ENCODE assay signal across 1 cellular context in the genomic region with DNA sequence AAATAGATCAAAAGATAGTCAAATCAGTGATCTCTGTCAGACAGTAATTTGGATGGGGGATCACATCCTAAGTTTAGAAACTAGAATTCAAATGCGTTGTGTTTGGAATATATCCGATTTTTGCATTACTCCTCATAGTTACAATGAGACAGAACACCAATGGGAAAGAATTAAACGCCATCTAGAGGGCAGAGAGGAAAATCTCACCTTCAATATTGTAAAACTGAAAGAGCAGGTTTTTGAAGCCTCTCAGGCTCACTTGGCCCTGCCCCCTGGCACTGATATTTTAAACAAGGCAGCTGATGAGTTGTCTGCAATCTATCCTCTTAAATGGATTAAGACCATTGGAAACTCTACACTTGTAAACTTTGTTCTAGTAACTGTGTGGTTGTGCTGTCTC.
TF ChIP-seq lines count a peak whose summit lies in the region.

No MANE protein-coding gene starts in this region.

TF ChIP-seq in WTC11, 78 proteins besides CTCF, POLR2A, EP300 and RAD21 (continued from another document):
- TF ChIP-seq ZNF512 (CRISPR knock-in tag; IDR thresholded peaks at IDR 0.05; ENCODE audit: borderline replicate concordance), result no peak
- TF ChIP-seq, protein P1, sequence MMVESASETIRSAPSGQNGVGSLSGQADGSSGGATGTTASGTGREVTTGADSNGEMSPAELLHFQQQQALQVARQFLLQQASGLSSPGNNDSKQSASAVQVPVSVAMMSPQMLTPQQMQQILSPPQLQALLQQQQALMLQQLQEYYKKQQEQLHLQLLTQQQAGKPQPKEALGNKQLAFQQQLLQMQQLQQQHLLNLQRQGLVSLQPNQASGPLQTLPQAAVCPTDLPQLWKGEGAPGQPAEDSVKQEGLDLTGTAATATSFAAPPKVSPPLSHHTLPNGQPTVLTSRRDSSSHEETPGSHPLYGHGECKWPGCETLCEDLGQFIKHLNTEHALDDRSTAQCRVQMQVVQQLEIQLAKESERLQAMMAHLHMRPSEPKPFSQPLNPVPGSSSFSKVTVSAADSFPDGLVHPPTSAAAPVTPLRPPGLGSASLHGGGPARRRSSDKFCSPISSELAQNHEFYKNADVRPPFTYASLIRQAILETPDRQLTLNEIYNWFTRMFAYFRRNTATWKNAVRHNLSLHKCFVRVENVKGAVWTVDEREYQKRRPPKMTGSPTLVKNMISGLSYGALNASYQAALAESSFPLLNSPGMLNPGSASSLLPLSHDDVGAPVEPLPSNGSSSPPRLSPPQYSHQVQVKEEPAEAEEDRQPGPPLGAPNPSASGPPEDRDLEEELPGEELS (CRISPR knock-in tag; IDR thresholded peaks at IDR 0.05), result no peak
